Comparison of ENCODE assay signal across 21 cellular contexts in genomic region chr2:18611604-18612003, GRCh38. TPM values are rescaled to one million over a fixed set of nuclear protein-coding genes. Genes with fewer than 3 reads are reported as not detected.
A peak's percentile ranks its signal among the peaks of the same experiment; 100 is the strongest.
DNase-seq lines count a peak whose midpoint lies in the region; TF ChIP-seq lines count a peak whose summit lies in the region.
"Had no signal": no experiment of that assay in that cellular context is flagged by ENCODE, and none has a peak within 500 bp of the region (broad histone marks: within the 10 kb centered on the region; RNA-seq: fewer than 3 reads in every experiment).

No MANE protein-coding gene starts in this region.

- H3K4me1 Mint-ChIP-seq in neural crest cell = no peaks in the 10 kb centered on the region
- H3K4me1 Mint-ChIP-seq: B cell; CD4-positive, CD25-positive, alpha-beta regulatory T cell had no signal

- H3K36me3 Mint-ChIP-seq in neural crest cell (ENCODE audit: low read depth) = no peaks in the 10 kb centered on the region

- peak overlapping the region; percentile 7 to 44 for H3K27ac ChIP-seq in ascending aorta

- H3K36me3 ChIP-seq in ascending aorta = no peaks in the 10 kb centered on the region

- H3K9me3 Mint-ChIP-seq in neural crest cell = no peaks in the 10 kb centered on the region

- no peak for TF ChIP-seq CTCF in ascending aorta (IDR thresholded peaks at IDR 0.05)
- no peak for TF ChIP-seq CTCF in neural crest cell (conservative IDR thresholded peaks at IDR 0.05)
- TF ChIP-seq CTCF in GM13977 (IDR thresholded peaks at IDR 0.05; ENCODE audit: extremely low read depth, insufficient read depth, missing control alignments) = no peak

- H3K27me3 Mint-ChIP-seq in neural crest cell (ENCODE audit: low read depth) = no peaks in the 10 kb centered on the region
- H3K27me3 Mint-ChIP-seq: B cell; CD4-positive, CD25-positive, alpha-beta regulatory T cell had no signal

- H3K4me3 Mint-ChIP-seq in neural crest cell = no peak overlapping the region
- H3K4me3 Mint-ChIP-seq: B cell; CD4-positive, CD25-positive, alpha-beta regulatory T cell; T-helper 1 cell treated with Interleukin-12 subunit alpha and Interleukin-12 subunit beta and Interleukin-4 antibody, amounts not matched to agents 30 μg/mL and 1 μg/mL, for 36 hours had no signal

- in situ Hi-C loops in GM13977 (cut with MboI; ENCODE audit: low pct_unique_long_range_greater_than_20kb, low sequenced_read_pairs, unreplicated experiment) = no loop called here

- H3K4me3 ChIP-seq in ascending aorta = no peak overlapping the region
- H3K4me3 ChIP-seq: GM12878 had no signal

- DNase-seq in DMS53 treated with DMSO at 0.1 percent for 48 hours (lab: John Stamatoyannopoulos, UW; ENCODE audit: unreplicated experiment) (peak; percentile 60), NCI-H2196 treated with DMSO at 0.1 percent for 48 hours (lab: John Stamatoyannopoulos, UW; ENCODE audit: unreplicated experiment) (peak; percentile 13), ascending aorta (ENCODE audit: low spot score in 2 of 2) (no peak), neural crest cell (ENCODE audit: low read depth, low spot score) (no peak), NCI-H1092 treated with DMSO at 0.1 percent for 48 hours (lab: John Stamatoyannopoulos, UW) (no peak), mucosa of gallbladder (ENCODE audit: low spot score) (no peak), GM13977 (ENCODE audit: low spot score) (no peak)
- DNase-seq: Calu3; CD4-positive, CD25-positive, alpha-beta regulatory T cell; GDM1; GOT3; NCI-H1048; NCI-H1694; NK-92 treated with Interleukin-12 subunit alpha and Interleukin-12 subunit beta, amount 100 ng/mL, for 24 hours; SIG-M5 had no signal

- H3K27ac Mint-ChIP-seq in neural crest cell (ENCODE audit: unreplicated experiment) = peak overlapping the region; percentile 23
- H3K27ac Mint-ChIP-seq: B cell; CD4-positive, CD25-positive, alpha-beta regulatory T cell; T-helper 1 cell treated with Interleukin-12 subunit alpha and Interleukin-12 subunit beta and Interleukin-4 antibody, amounts not matched to agents 30 μg/mL and 1 μg/mL, for 36 hours had no signal

- no peaks in the 10 kb centered on the region for H3K9me3 ChIP-seq in ascending aorta

- H3K27me3 ChIP-seq in ascending aorta = no peaks in the 10 kb centered on the region

- intact Hi-C loops in ascending aorta (cut with DNase I) = loop anchor here (5.0 kb wide), 1 partner anchor 41 kb away; no protein-coding TSS in a partner anchor

- peaks cover 0 to 10% of the 10 kb centered on the region in 2 donors for H3K4me1 ChIP-seq in ascending aorta

RNA-seq across cellular contexts. Expression of gene NT5C1B, which starts 22.2 kb away (rescaled TPM):
- not detected for total RNA-seq in ascending aorta
- not detected in 2 replicates for total RNA-seq in neural crest cell
- total RNA-seq in mucosa of gallbladder = not detected
- total RNA-seq: B cell; Calu3; CD4-positive, CD25-positive, alpha-beta regulatory T cell; GM12878; MCF 10A; NCI-H460; OCI-LY7 had no signal

RNA-seq across cellular contexts. Expression of gene RDH14, which starts 51.2 kb away (rescaled TPM):
- total RNA-seq in ascending aorta (51.2 TPM), neural crest cell (18.7 and 19.4 TPM in 2 replicates), mucosa of gallbladder (25.8 TPM)

Comparison
In these comparisons a context has a peak if more than half of its experiments do, and no peak if none do; other contexts are left out.
1. DNase-seq: peak in DMS53 treated with DMSO at 0.1 percent for 48 hours (single experiment) and NCI-H2196 treated with DMSO at 0.1 percent for 48 hours (single experiment); none in ascending aorta (0 of 2), neural crest cell (single experiment), NCI-H1092 treated with DMSO at 0.1 percent for 48 hours (single experiment), mucosa of gallbladder (single experiment) and GM13977 (single experiment).